Comparison of ENCODE assay signal across 8 cellular contexts in the genomic region with DNA sequence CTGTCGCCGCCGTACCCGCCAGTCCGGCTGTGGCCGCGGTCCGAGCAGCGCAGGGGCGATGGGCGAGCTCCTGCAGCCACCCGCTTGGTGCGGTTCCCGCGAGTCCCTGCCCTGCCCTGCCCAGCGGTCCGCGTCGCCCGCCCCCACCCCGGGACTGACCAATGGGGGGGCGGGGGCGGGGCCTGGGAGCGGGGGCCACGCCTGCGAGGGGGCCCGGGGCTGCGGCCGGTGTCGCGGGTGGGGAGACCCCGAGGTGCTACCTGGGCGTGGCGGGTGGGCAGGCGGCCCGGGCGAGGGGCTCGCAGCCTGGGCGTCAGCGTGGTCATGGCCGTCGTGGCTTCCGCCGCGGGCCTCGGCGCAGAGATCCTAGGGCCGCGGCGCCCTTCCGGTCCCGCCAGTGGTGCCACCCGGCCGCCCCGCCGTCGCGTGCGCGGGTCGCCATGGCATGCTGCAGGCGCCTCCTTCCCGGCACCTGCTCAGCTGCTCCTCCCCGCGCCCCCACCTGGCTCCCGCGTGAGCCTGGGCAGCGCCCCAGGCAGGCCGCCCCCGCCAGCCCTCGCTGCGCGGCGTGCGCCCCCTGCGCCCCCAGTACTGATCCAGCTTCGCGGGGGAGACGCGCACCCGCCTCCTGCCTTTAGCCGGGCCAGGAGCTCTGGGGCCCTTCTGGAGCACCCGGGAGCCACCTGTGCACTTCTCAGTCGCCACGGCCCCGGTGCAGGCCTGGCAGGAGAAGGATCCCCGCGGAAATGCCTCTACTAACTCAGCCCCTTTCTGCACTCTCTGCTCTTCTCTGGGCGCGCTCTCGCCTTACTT. TPM values are rescaled to one million over a fixed set of nuclear protein-coding genes. Genes with fewer than 3 reads are reported as not detected.
A peak's percentile ranks its signal among the peaks of the same experiment; 100 is the strongest.
DNase-seq lines count a peak whose midpoint lies in the region; ATAC-seq and TF ChIP-seq lines count a peak whose summit lies in the region.

A gene with protein sequence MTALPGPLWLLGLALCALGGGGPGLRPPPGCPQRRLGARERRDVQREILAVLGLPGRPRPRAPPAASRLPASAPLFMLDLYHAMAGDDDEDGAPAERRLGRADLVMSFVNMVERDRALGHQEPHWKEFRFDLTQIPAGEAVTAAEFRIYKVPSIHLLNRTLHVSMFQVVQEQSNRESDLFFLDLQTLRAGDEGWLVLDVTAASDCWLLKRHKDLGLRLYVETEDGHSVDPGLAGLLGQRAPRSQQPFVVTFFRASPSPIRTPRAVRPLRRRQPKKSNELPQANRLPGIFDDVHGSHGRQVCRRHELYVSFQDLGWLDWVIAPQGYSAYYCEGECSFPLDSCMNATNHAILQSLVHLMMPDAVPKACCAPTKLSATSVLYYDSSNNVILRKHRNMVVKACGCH (minus strand): TSS at position 108 of the 813 bp plus-strand sequence. CDS start 380 bp downstream, outside the sequence.

- 1% methylated on average over 91 of the region's 91 CpGs for WGBS in sigmoid colon, 2 donors

- H3K27me3 ChIP-seq in BLaER1 treated with 17β-estradiol and CSF1 and Interleukin-3, amounts not matched to agents 10 nM and 100 nM, result peaks cover 10 to 22% (median 16%) of the 10 kb centered on the region in 11 experiments
- H3K27me3 ChIP-seq in KMS-11 (ENCODE audit: insufficient read depth, low read depth), result no peaks in the 10 kb centered on the region
- H3K27me3 ChIP-seq in sigmoid colon, result peaks cover 22 to 40% (median 24%) of the 10 kb centered on the region in 3 donors

- H3K79me2 ChIP-seq in KMS-11 (ENCODE audit: insufficient read depth, low read depth), result no peaks in the 10 kb centered on the region

- no peaks in the 10 kb centered on the region for H4K20me1 ChIP-seq in BLaER1 treated with 17β-estradiol and CSF1 and Interleukin-3, amounts not matched to agents 10 nM and 100 nM
- no peaks in the 10 kb centered on the region for H4K20me1 ChIP-seq in KMS-11 (ENCODE audit: insufficient read depth)

- H3K27ac ChIP-seq in BLaER1 treated with 17β-estradiol and CSF1 and Interleukin-3, amounts not matched to agents 10 nM and 100 nM, result peak within 1 kb of the TSS; percentile 59 to 81 (median 74); a peak in 21 of 22 replicates
- peak within 1 kb of the TSS; percentile 78 for H3K27ac ChIP-seq in KMS-11
- peak within 1 kb of the TSS in 1 of 4 donors; percentile 8 for H3K27ac ChIP-seq in sigmoid colon

- no peaks in the 10 kb centered on the region for H3K36me3 Mint-ChIP-seq in activated naive CD8-positive, alpha-beta T cell treated with anti-CD3 and anti-CD28 coated beads, Interleukin-2, amount 50 U/mL, for 24 hours (ENCODE audit: low read depth)

- H3K9me3 Mint-ChIP-seq in activated naive CD8-positive, alpha-beta T cell treated with anti-CD3 and anti-CD28 coated beads, Interleukin-2, amount 50 U/mL, for 24 hours, result no peaks in the 10 kb centered on the region

- peak within 1 kb of the TSS; percentile 75 for H2AFZ ChIP-seq in KMS-11 (ENCODE audit: low read depth)

- no peaks in the 10 kb centered on the region for H3K9me3 ChIP-seq in BLaER1 treated with 17β-estradiol and CSF1 and Interleukin-3, amounts not matched to agents 10 nM and 100 nM (replicated peaks in 1 of 11)
- no peaks in the 10 kb centered on the region for H3K9me3 ChIP-seq in sigmoid colon

- H3K9ac ChIP-seq in BLaER1 treated with 17β-estradiol and CSF1 and Interleukin-3, amounts not matched to agents 10 nM and 100 nM, result peak within 1 kb of the TSS; percentile 68 to 84 (median 79)
- H3K9ac ChIP-seq in KMS-11, result peak within 1 kb of the TSS; percentile 84

- no peak for TF ChIP-seq CTCF in KMS-11 (conservative IDR thresholded peaks at IDR 0.05; ENCODE audit: low read depth, low read length)
- no peak for TF ChIP-seq CTCF in sigmoid colon (IDR thresholded peaks at IDR 0.05)

- intact Hi-C loops in sigmoid colon (cut with DNase I), result no loop called here

- peak; percentile 56 for ATAC-seq in activated naive CD8-positive, alpha-beta T cell treated with anti-CD3 and anti-CD28 coated beads, Interleukin-2, amount 50 U/mL, for 24 hours

- H3K4me3 ChIP-seq in BLaER1 treated with 17β-estradiol and CSF1 and Interleukin-3, amounts not matched to agents 10 nM and 100 nM, result peak within 1 kb of the TSS; percentile 56 to 76 (median 65)
- H3K4me3 ChIP-seq in KMS-11 (IDR thresholded peaks at IDR 0.05; ENCODE audit: insufficient read depth, low read depth, low read length) (peak within 1 kb of the TSS; percentile 73), iPS-11a (ENCODE audit: low read depth, low read length) (peak within 1 kb of the TSS; percentile 37), sigmoid colon (peak within 1 kb of the TSS in 3 of 4 donors; percentile 41 to 53 (median 50))

- DNase-seq in GM19238 (ENCODE audit: insufficient read length, low spot score), result peak; percentile 39
- DNase-seq in SK-MEL-5 (ENCODE audit: low read depth, low spot score), result peak; percentile 53
- peak; percentile 51 for DNase-seq in activated naive CD8-positive, alpha-beta T cell treated with anti-CD3 and anti-CD28 coated beads, Interleukin-2, amount 50 U/mL, for 24 hours
- peak; percentile 70 for DNase-seq in sigmoid colon
- no peak for DNase-seq in GOT3 (lab: John Stamatoyannopoulos, UW)

- H3K27ac Mint-ChIP-seq in activated naive CD8-positive, alpha-beta T cell treated with anti-CD3 and anti-CD28 coated beads, Interleukin-2, amount 50 U/mL, for 24 hours, result no peak within 1 kb of the TSS

- H3K4me3 Mint-ChIP-seq in activated naive CD8-positive, alpha-beta T cell treated with anti-CD3 and anti-CD28 coated beads, Interleukin-2, amount 50 U/mL, for 24 hours, result peak within 1 kb of the TSS; percentile 65

- no peaks in the 10 kb centered on the region for H3K36me3 ChIP-seq in BLaER1 treated with 17β-estradiol and CSF1 and Interleukin-3, amounts not matched to agents 10 nM and 100 nM
- H3K36me3 ChIP-seq in KMS-11 (ENCODE audit: insufficient read depth) (no peaks in the 10 kb centered on the region), sigmoid colon (no peaks in the 10 kb centered on the region)

- peaks cover 20 to 59% (median 53%) of the 10 kb centered on the region in 10 experiments for H3K4me1 ChIP-seq in BLaER1 treated with 17β-estradiol and CSF1 and Interleukin-3, amounts not matched to agents 10 nM and 100 nM
- H3K4me1 ChIP-seq in KMS-11 (ENCODE audit: low read depth, poor library complexity, severe bottlenecking), result peaks cover 8% of the 10 kb centered on the region
- H3K4me1 ChIP-seq in sigmoid colon, result peaks cover 0 to 11% (median 7%) of the 10 kb centered on the region in 4 donors

- H3K4me1 Mint-ChIP-seq in activated naive CD8-positive, alpha-beta T cell treated with anti-CD3 and anti-CD28 coated beads, Interleukin-2, amount 50 U/mL, for 24 hours, result peaks cover 8% of the 10 kb centered on the region

- TF ChIP-seq POLR2A in sigmoid colon (IDR thresholded peaks at IDR 0.05), result no peak

- no peak for TF ChIP-seq EP300 in sigmoid colon (IDR thresholded peaks at IDR 0.05)

- in situ Hi-C loops in SK-MEL-5 (cut with HindIII; ENCODE audit: low pct_unique_long_range_greater_than_20kb, low sequenced_read_pairs), result no loop called here

- peak within 1 kb of the TSS; percentile 76 to 94 (median 89) for H3K4me2 ChIP-seq in BLaER1 treated with 17β-estradiol and CSF1 and Interleukin-3, amounts not matched to agents 10 nM and 100 nM
- H3K4me2 ChIP-seq in KMS-11, result peak within 1 kb of the TSS; percentile 72

- H3K27me3 Mint-ChIP-seq in activated naive CD8-positive, alpha-beta T cell treated with anti-CD3 and anti-CD28 coated beads, Interleukin-2, amount 50 U/mL, for 24 hours, result peaks cover 32% of the 10 kb centered on the region

RNA-seq across cellular contexts. Expression of the gene that starts here (rescaled TPM):
- total RNA-seq in SK-MEL-5 (2014; rRNA removed; shearing (Covaris generic)), result 5.2 and 6.2 TPM in 2 replicates
- polyA plus RNA-seq in SK-MEL-5 (2015; cell fraction: cytosol; rRNA removed), result 8.8 and 10.3 TPM in 2 replicates
- 2.0 TPM in 2 replicates for polyA plus RNA-seq in SK-MEL-5 (2015; cell fraction: nucleus; rRNA removed)
- total RNA-seq in sigmoid colon, result 1 to 10 TPM in 1 of 4 donors, under 1 TPM in 3; 0.16 to 2.1 (median 0.68) TPM
- 1 to 10 TPM; 3.0 to 4.6 (median 3.0) TPM for polyA plus RNA-seq in sigmoid colon
